Comparison of ENCODE assay signal across 14 cellular contexts in the genomic region with DNA sequence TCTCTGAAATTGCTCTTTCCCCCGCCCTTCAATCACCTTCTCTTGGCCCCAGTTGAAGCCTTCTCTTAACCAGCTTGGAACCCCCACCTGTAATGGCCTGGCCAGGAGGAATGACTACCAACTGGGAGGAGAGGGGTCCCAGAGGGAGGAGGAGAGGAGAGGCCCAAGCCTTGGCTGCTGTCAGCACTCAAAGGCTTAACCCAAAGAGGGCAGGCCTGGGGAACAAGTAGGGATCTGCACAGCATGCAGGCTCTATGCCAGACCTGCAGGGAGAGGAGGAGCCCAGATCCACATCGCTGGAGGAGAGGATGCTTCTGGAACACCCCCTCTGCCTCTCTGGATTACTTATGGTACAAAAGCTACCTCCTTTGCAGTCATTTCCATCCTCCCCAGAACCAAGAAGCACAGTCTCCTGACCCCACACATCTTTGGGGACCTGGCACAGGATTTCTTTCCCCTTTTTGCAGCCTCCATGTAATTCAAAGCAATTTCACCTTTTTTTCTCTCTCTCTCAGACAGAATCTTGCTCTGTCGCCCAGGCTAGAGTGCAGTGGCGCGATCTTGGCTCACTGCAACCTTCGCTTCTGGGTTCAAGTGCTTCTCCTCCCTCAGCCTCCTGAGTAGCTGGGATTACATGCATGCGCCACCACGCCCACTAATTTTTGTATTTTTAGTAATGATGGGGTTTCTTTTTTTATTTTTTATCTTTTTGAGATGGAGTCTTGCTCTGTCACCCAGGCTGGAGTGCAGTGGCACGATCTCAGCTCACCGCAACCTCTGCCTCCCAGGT. TPM values are rescaled to one million over a fixed set of nuclear protein-coding genes. Genes with fewer than 3 reads are reported as not detected.
DNase-seq lines count a peak whose midpoint lies in the region; ATAC-seq, FAIRE-seq and TF ChIP-seq lines count a peak whose summit lies in the region.
"Had no signal": no experiment of that assay in that cellular context is flagged by ENCODE, and none has a peak within 500 bp of the region (broad histone marks: within the 10 kb centered on the region; RNA-seq: fewer than 3 reads in every experiment).

No MANE protein-coding gene starts in this region.

- no peaks in the 10 kb centered on the region for H3K27me3 Mint-ChIP-seq in chondrocyte (ENCODE audit: low read depth)
- no peaks in the 10 kb centered on the region for H3K27me3 Mint-ChIP-seq in activated T-helper 2 cell treated with anti-CD3 and anti-CD28 coated beads, Interferon-gamma antibody, Interleukin-2, Interleukin-4, amounts not matched to agents 10 μg/mL and 5 μg/mL and 100 μg/mL, durations not matched to agents 14 hours and 24 hours and 36 hours (ENCODE audit: low read depth)
- H3K27me3 Mint-ChIP-seq in activated naive CD4-positive, alpha-beta T cell treated with anti-CD3 and anti-CD28 coated beads for 36 hours (ENCODE audit: low read depth): no peaks in the 10 kb centered on the region

- peak overlapping the region; percentile 7 for H2BK5ac ChIP-seq in neuronal stem cell (ENCODE audit: low read length)

- H3K23ac ChIP-seq in neuronal stem cell (ENCODE audit: low read depth, low read length, poor library complexity): no peak overlapping the region

- peak; percentile 22 for DNase-seq in NCI-H1694 (lab: John Stamatoyannopoulos, UW)
- DNase-seq in chondrocyte (ENCODE audit: low spot score): peak; percentile 50
- DNase-seq in neuronal stem cell (ENCODE audit: low spot score): no peak
- DNase-seq in activated T-helper 2 cell treated with anti-CD3 and anti-CD28 coated beads, Interferon-gamma antibody, Interleukin-2, Interleukin-4, amounts not matched to agents 10 μg/mL and 5 μg/mL and 100 μg/mL, durations not matched to agents 14 hours and 24 hours and 36 hours (ENCODE audit: low spot score): no peak
- DNase-seq in frontal cortex (ENCODE audit: low spot score in 2 of 2): no peak
- no peak for DNase-seq in activated naive CD4-positive, alpha-beta T cell treated with anti-CD3 and anti-CD28 coated beads for 36 hours
- DNase-seq: activated effector memory CD4-positive, alpha-beta T cell treated with Interleukin-2 at 50 U/mL for 16 hours; COR-L47; left cardiac atrium; NCI-H1417 had no signal

- H3K27me3 ChIP-seq in BLaER1: no peaks in the 10 kb centered on the region
- peaks cover 0 to 37% (median 0%) of the 10 kb centered on the region in 3 experiments for H3K27me3 ChIP-seq in neuronal stem cell (ENCODE audit: control insufficient read depth in 3 of 3, insufficient read depth in 3 of 3, low read depth in 1 of 3, low read length in 3 of 3)
- H3K27me3 ChIP-seq: ovary had no signal

- no peak overlapping the region for H3K14ac ChIP-seq in neuronal stem cell (ENCODE audit: low read length)

- H3K79me1 ChIP-seq in neuronal stem cell (ENCODE audit: low read depth, low read length): no peaks in the 10 kb centered on the region

- peaks cover 54% of the 10 kb centered on the region for H3K4me1 Mint-ChIP-seq in chondrocyte (ENCODE audit: low read depth)
- H3K4me1 Mint-ChIP-seq in activated T-helper 2 cell treated with anti-CD3 and anti-CD28 coated beads, Interferon-gamma antibody, Interleukin-2, Interleukin-4, amounts not matched to agents 10 μg/mL and 5 μg/mL and 100 μg/mL, durations not matched to agents 14 hours and 24 hours and 36 hours (ENCODE audit: low read depth): peaks cover 44% of the 10 kb centered on the region
- peaks cover 55% of the 10 kb centered on the region for H3K4me1 Mint-ChIP-seq in activated naive CD4-positive, alpha-beta T cell treated with anti-CD3 and anti-CD28 coated beads for 36 hours (ENCODE audit: low read depth)

- H3K36me3 Mint-ChIP-seq in chondrocyte (ENCODE audit: low read depth): peaks cover 2% of the 10 kb centered on the region
- H3K36me3 Mint-ChIP-seq in activated T-helper 2 cell treated with anti-CD3 and anti-CD28 coated beads, Interferon-gamma antibody, Interleukin-2, Interleukin-4, amounts not matched to agents 10 μg/mL and 5 μg/mL and 100 μg/mL, durations not matched to agents 14 hours and 24 hours and 36 hours (ENCODE audit: low read depth): peaks cover 15% of the 10 kb centered on the region
- H3K36me3 Mint-ChIP-seq in activated naive CD4-positive, alpha-beta T cell treated with anti-CD3 and anti-CD28 coated beads for 36 hours (ENCODE audit: low read depth): no peaks in the 10 kb centered on the region

- H4K8ac ChIP-seq in neuronal stem cell (ENCODE audit: low read depth, low read length): no peak overlapping the region

- ATAC-seq in GM18498 (IDR thresholded peaks at IDR 0.05; ENCODE audit: unreplicated experiment): no peak
- ATAC-seq: left cardiac atrium had no signal

- no peak overlapping the region for H3K4me3 ChIP-seq in BLaER1
- no peak overlapping the region for H3K4me3 ChIP-seq in neuronal stem cell (ENCODE audit: low read length in 2 of 2)
- H3K4me3 ChIP-seq: ovary had no signal

- no peak overlapping the region for H3K18ac ChIP-seq in neuronal stem cell (ENCODE audit: low read length)

- H3K4me3 Mint-ChIP-seq in chondrocyte (ENCODE audit: unreplicated experiment): no peak overlapping the region
- no peak overlapping the region for H3K4me3 Mint-ChIP-seq in activated T-helper 2 cell treated with anti-CD3 and anti-CD28 coated beads, Interferon-gamma antibody, Interleukin-2, Interleukin-4, amounts not matched to agents 10 μg/mL and 5 μg/mL and 100 μg/mL, durations not matched to agents 14 hours and 24 hours and 36 hours (ENCODE audit: low read depth)
- H3K4me3 Mint-ChIP-seq in activated naive CD4-positive, alpha-beta T cell treated with anti-CD3 and anti-CD28 coated beads for 36 hours: no peak overlapping the region

- H2BK15ac ChIP-seq in neuronal stem cell (ENCODE audit: low read length): peak overlapping the region; percentile 41

- no peak overlapping the region for H3K4ac ChIP-seq in neuronal stem cell (ENCODE audit: low read length)

- H3K9me3 Mint-ChIP-seq in chondrocyte (ENCODE audit: low read depth): no peaks in the 10 kb centered on the region
- H3K9me3 Mint-ChIP-seq in activated T-helper 2 cell treated with anti-CD3 and anti-CD28 coated beads, Interferon-gamma antibody, Interleukin-2, Interleukin-4, amounts not matched to agents 10 μg/mL and 5 μg/mL and 100 μg/mL, durations not matched to agents 14 hours and 24 hours and 36 hours: no peaks in the 10 kb centered on the region
- no peaks in the 10 kb centered on the region for H3K9me3 Mint-ChIP-seq in activated naive CD4-positive, alpha-beta T cell treated with anti-CD3 and anti-CD28 coated beads for 36 hours

- no peak overlapping the region for H2BK120ac ChIP-seq in neuronal stem cell (ENCODE audit: low read depth, low read length)

- WGBS in neuronal stem cell (ENCODE audit: extremely low coverage in 2 of 2, insufficient read length in 2 of 2, insufficient replicate concordance in 1 of 2), 2 donors: no CpG with 5 or more reads among the region's 10 CpGs

- H2BK12ac ChIP-seq in neuronal stem cell (ENCODE audit: low read length): no peak overlapping the region

- H3K27ac ChIP-seq in BLaER1 (peak overlapping the region; percentile 4; the same call in 1 of the 2 replicates), neuronal stem cell (replicated peaks; ENCODE audit: low read length) (no peak overlapping the region)

- no peak for FAIRE-seq in frontal cortex (lab: Jason Lieb, UNC)
- FAIRE-seq: TTC549 had no signal

- intact Hi-C loops in activated T-helper 2 cell treated with anti-CD3 and anti-CD28 coated beads, Interferon-gamma antibody, Interleukin-2, Interleukin-4, amounts not matched to agents 10 μg/mL and 5 μg/mL and 100 μg/mL, durations not matched to agents 14 hours and 24 hours and 36 hours (cut with micrococcal nuclease): no loop called here
- intact Hi-C loops in activated naive CD4-positive, alpha-beta T cell treated with anti-CD3 and anti-CD28 coated beads for 36 hours (cut with micrococcal nuclease): no loop called here

- H3K9ac ChIP-seq in BLaER1 (no peak overlapping the region), neuronal stem cell (ENCODE audit: low read depth, low read length, poor library complexity) (no peak overlapping the region)

- H3K36me3 ChIP-seq in BLaER1: peaks cover 18% of the 10 kb centered on the region
- H3K36me3 ChIP-seq in neuronal stem cell (replicated peaks in 1 of 2; ENCODE audit: control insufficient read depth in 2 of 2, insufficient read depth in 2 of 2, low read length in 2 of 2): no peaks in the 10 kb centered on the region
- H3K36me3 ChIP-seq: ovary had no signal

- H3K27ac Mint-ChIP-seq in chondrocyte (ENCODE audit: unreplicated experiment): peak overlapping the region; percentile 38
- no peak overlapping the region for H3K27ac Mint-ChIP-seq in activated T-helper 2 cell treated with anti-CD3 and anti-CD28 coated beads, Interferon-gamma antibody, Interleukin-2, Interleukin-4, amounts not matched to agents 10 μg/mL and 5 μg/mL and 100 μg/mL, durations not matched to agents 14 hours and 24 hours and 36 hours
- H3K27ac Mint-ChIP-seq in activated naive CD4-positive, alpha-beta T cell treated with anti-CD3 and anti-CD28 coated beads for 36 hours: no peak overlapping the region

- H3K4me2 ChIP-seq in BLaER1 (peak overlapping the region; percentile 93), neuronal stem cell (ENCODE audit: insufficient read depth, low read length, poor library complexity, severe bottlenecking) (no peak overlapping the region)

- H2AK5ac ChIP-seq in neuronal stem cell (ENCODE audit: low read depth, low read length): peak overlapping the region; percentile 53

- H3K4me1 ChIP-seq in BLaER1 (peaks cover 56% of the 10 kb centered on the region), neuronal stem cell (ENCODE audit: control insufficient read depth in 2 of 2, insufficient read depth in 1 of 2, low read depth in 1 of 2, low read length in 2 of 2) (peaks cover 33 to 34% of the 10 kb centered on the region in 2 donors)

- CTCF ChIA-PET in activated naive CD4-positive, alpha-beta T cell treated with anti-CD3 and anti-CD28 coated beads for 36 hours (lab: Charles Lee): interaction anchor here (0.6 to 1.4 kb wide), 4 partner anchors 59 to 346 kb away, joined by 3 read pairs; a partner anchor contains a TSS

- H4K20me1 ChIP-seq in BLaER1: no peaks in the 10 kb centered on the region

- H4K91ac ChIP-seq in neuronal stem cell (ENCODE audit: low read depth, low read length, poor library complexity): no peak overlapping the region

- no peak for TF ChIP-seq CTCF in chondrocyte (IDR thresholded peaks at IDR 0.05)

- H2AFZ ChIP-seq in neuronal stem cell (ENCODE audit: low read length): peak overlapping the region; percentile 11

- H3K9me3 ChIP-seq in BLaER1 (no peaks in the 10 kb centered on the region), neuronal stem cell (replicated peaks in 1 of 2; ENCODE audit: control insufficient read depth in 2 of 2, insufficient read depth in 1 of 2, low read depth in 1 of 2, low read length in 2 of 2) (no peaks in the 10 kb centered on the region)
- H3K9me3 ChIP-seq: ovary had no signal

RNA-seq across cellular contexts. Expression of a gene that starts 6.2 kb away (rescaled TPM):
- total RNA-seq in chondrocyte (19.4 to 30.0 TPM (median 21.7 TPM) in 3 replicates), frontal cortex (1.6 TPM)
- polyA plus RNA-seq in neuronal stem cell (2013, experiment 1 of 2): 11.1 TPM
- polyA plus RNA-seq in neuronal stem cell (2013, experiment 2 of 2): 10.9 TPM
- total RNA-seq in activated T-helper 2 cell treated with anti-CD3 and anti-CD28 coated beads, Interferon-gamma antibody, Interleukin-2, Interleukin-4, amounts not matched to agents 10 μg/mL and 5 μg/mL and 100 μg/mL, durations not matched to agents 14 hours and 24 hours and 36 hours: 38.5 and 40.1 TPM in 2 replicates
- 1 to 10 TPM; 4.0 to 4.6 TPM for total RNA-seq in activated naive CD4-positive, alpha-beta T cell treated with anti-CD3 and anti-CD28 coated beads for 36 hours

RNA-seq across cellular contexts. Expression of a gene that starts 18.8 kb away (rescaled TPM):
- total RNA-seq in chondrocyte (0.37 to 0.46 TPM in 2 of 3 replicates, not detected in the other), frontal cortex (not detected)
- polyA plus RNA-seq in neuronal stem cell (2013, experiment 1 of 2): 0.07 TPM
- 0.03 TPM for polyA plus RNA-seq in neuronal stem cell (2013, experiment 2 of 2)
- total RNA-seq in activated T-helper 2 cell treated with anti-CD3 and anti-CD28 coated beads, Interferon-gamma antibody, Interleukin-2, Interleukin-4, amounts not matched to agents 10 μg/mL and 5 μg/mL and 100 μg/mL, durations not matched to agents 14 hours and 24 hours and 36 hours: 200 and 208 TPM in 2 replicates
- total RNA-seq in activated naive CD4-positive, alpha-beta T cell treated with anti-CD3 and anti-CD28 coated beads for 36 hours: 10 to 100 TPM; 32.3 to 32.5 TPM

RNA-seq across cellular contexts. Expression of a gene that starts 42.3 kb away (rescaled TPM):
- 4.0 to 5.5 TPM (median 4.8 TPM) in 3 replicates for total RNA-seq in chondrocyte
- 14.2 TPM for polyA plus RNA-seq in neuronal stem cell (2013, experiment 1 of 2)
- 14.1 TPM for polyA plus RNA-seq in neuronal stem cell (2013, experiment 2 of 2)
- 72.6 and 75.3 TPM in 2 replicates for total RNA-seq in activated T-helper 2 cell treated with anti-CD3 and anti-CD28 coated beads, Interferon-gamma antibody, Interleukin-2, Interleukin-4, amounts not matched to agents 10 μg/mL and 5 μg/mL and 100 μg/mL, durations not matched to agents 14 hours and 24 hours and 36 hours
- 1.2 TPM for total RNA-seq in frontal cortex
- total RNA-seq in activated naive CD4-positive, alpha-beta T cell treated with anti-CD3 and anti-CD28 coated beads for 36 hours: 10 to 100 TPM; 53.3 to 54.2 TPM

RNA-seq across cellular contexts. Expression of a gene that starts 45.1 kb away (rescaled TPM):
- 24.3 to 34.6 TPM (median 27.1 TPM) in 3 replicates for total RNA-seq in chondrocyte
- 14.3 TPM for polyA plus RNA-seq in neuronal stem cell (2013, experiment 1 of 2)
- polyA plus RNA-seq in neuronal stem cell (2013, experiment 2 of 2): 14.1 TPM
- total RNA-seq in activated T-helper 2 cell treated with anti-CD3 and anti-CD28 coated beads, Interferon-gamma antibody, Interleukin-2, Interleukin-4, amounts not matched to agents 10 μg/mL and 5 μg/mL and 100 μg/mL, durations not matched to agents 14 hours and 24 hours and 36 hours: 20.2 TPM in 2 replicates
- total RNA-seq in frontal cortex: 11.8 TPM
- total RNA-seq in activated naive CD4-positive, alpha-beta T cell treated with anti-CD3 and anti-CD28 coated beads for 36 hours: 10 to 100 TPM; 31.5 to 32.3 TPM

RNA-seq across cellular contexts. Expression of a gene that starts 45.3 kb away (rescaled TPM):
- total RNA-seq in chondrocyte: 27.3 to 36.7 TPM (median 28.0 TPM) in 3 replicates
- polyA plus RNA-seq in neuronal stem cell (2013, experiment 1 of 2): 19.7 TPM
- 19.5 TPM for polyA plus RNA-seq in neuronal stem cell (2013, experiment 2 of 2)
- total RNA-seq in activated T-helper 2 cell treated with anti-CD3 and anti-CD28 coated beads, Interferon-gamma antibody, Interleukin-2, Interleukin-4, amounts not matched to agents 10 μg/mL and 5 μg/mL and 100 μg/mL, durations not matched to agents 14 hours and 24 hours and 36 hours: 44.9 and 45.5 TPM in 2 replicates
- total RNA-seq in frontal cortex: 17.1 TPM
- total RNA-seq in activated naive CD4-positive, alpha-beta T cell treated with anti-CD3 and anti-CD28 coated beads for 36 hours: 10 to 100 TPM; 40.4 to 42.0 TPM

Comparison
In these comparisons a context has a peak if more than half of its experiments do, and no peak if none do; other contexts are left out.
1. DNase-seq: peak in NCI-H1694 (single experiment) and chondrocyte (single experiment); none in neuronal stem cell (single experiment), activated T-helper 2 cell treated with anti-CD3 and anti-CD28 coated beads, Interferon-gamma antibody, Interleukin-2, Interleukin-4, amounts not matched to agents 10 μg/mL and 5 μg/mL and 100 μg/mL, durations not matched to agents 14 hours and 24 hours and 36 hours (single experiment), frontal cortex (0 of 2) and activated naive CD4-positive, alpha-beta T cell treated with anti-CD3 and anti-CD28 coated beads for 36 hours (single experiment).
2. RNA of a gene that starts 18.8 kb away (total RNA-seq): 200 to 208 TPM in activated T-helper 2 cell treated with anti-CD3 and anti-CD28 coated beads, Interferon-gamma antibody, Interleukin-2, Interleukin-4, amounts not matched to agents 10 μg/mL and 5 μg/mL and 100 μg/mL, durations not matched to agents 14 hours and 24 hours and 36 hours and 32.3 to 32.5 TPM in activated naive CD4-positive, alpha-beta T cell treated with anti-CD3 and anti-CD28 coated beads for 36 hours; 0.37 to 0.46 TPM in chondrocyte and not detected in frontal cortex (single experiment); every median in the first group is over 10 times any median in the second.